ENCODE assay signal across 1 cellular context in the genomic region with DNA sequence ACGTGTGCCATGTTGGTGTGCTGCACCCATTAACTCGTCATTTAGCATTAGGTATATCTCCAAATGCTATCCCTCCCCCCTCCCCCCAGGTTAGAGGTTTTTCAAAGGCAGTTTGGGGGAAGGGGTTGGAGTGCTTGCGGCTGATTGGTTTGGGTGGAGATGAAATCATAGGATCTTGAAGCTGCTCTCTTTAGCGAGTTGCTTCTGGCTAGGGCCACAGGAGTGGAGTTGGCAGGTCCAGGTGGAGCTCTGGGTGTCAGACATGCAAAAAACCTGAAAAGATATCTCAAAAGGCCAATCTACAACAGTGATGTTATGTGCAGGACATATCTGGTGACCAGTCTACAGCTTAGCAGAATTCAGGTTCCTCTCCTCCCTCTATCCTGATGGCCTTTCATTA.
TF ChIP-seq lines count a peak whose summit lies in the region.

No MANE protein-coding gene starts in this region.

TF ChIP-seq in GM23338, 12 proteins besides CTCF, POLR2A, EP300 and RAD21:
- TF ChIP-seq, protein P1, sequence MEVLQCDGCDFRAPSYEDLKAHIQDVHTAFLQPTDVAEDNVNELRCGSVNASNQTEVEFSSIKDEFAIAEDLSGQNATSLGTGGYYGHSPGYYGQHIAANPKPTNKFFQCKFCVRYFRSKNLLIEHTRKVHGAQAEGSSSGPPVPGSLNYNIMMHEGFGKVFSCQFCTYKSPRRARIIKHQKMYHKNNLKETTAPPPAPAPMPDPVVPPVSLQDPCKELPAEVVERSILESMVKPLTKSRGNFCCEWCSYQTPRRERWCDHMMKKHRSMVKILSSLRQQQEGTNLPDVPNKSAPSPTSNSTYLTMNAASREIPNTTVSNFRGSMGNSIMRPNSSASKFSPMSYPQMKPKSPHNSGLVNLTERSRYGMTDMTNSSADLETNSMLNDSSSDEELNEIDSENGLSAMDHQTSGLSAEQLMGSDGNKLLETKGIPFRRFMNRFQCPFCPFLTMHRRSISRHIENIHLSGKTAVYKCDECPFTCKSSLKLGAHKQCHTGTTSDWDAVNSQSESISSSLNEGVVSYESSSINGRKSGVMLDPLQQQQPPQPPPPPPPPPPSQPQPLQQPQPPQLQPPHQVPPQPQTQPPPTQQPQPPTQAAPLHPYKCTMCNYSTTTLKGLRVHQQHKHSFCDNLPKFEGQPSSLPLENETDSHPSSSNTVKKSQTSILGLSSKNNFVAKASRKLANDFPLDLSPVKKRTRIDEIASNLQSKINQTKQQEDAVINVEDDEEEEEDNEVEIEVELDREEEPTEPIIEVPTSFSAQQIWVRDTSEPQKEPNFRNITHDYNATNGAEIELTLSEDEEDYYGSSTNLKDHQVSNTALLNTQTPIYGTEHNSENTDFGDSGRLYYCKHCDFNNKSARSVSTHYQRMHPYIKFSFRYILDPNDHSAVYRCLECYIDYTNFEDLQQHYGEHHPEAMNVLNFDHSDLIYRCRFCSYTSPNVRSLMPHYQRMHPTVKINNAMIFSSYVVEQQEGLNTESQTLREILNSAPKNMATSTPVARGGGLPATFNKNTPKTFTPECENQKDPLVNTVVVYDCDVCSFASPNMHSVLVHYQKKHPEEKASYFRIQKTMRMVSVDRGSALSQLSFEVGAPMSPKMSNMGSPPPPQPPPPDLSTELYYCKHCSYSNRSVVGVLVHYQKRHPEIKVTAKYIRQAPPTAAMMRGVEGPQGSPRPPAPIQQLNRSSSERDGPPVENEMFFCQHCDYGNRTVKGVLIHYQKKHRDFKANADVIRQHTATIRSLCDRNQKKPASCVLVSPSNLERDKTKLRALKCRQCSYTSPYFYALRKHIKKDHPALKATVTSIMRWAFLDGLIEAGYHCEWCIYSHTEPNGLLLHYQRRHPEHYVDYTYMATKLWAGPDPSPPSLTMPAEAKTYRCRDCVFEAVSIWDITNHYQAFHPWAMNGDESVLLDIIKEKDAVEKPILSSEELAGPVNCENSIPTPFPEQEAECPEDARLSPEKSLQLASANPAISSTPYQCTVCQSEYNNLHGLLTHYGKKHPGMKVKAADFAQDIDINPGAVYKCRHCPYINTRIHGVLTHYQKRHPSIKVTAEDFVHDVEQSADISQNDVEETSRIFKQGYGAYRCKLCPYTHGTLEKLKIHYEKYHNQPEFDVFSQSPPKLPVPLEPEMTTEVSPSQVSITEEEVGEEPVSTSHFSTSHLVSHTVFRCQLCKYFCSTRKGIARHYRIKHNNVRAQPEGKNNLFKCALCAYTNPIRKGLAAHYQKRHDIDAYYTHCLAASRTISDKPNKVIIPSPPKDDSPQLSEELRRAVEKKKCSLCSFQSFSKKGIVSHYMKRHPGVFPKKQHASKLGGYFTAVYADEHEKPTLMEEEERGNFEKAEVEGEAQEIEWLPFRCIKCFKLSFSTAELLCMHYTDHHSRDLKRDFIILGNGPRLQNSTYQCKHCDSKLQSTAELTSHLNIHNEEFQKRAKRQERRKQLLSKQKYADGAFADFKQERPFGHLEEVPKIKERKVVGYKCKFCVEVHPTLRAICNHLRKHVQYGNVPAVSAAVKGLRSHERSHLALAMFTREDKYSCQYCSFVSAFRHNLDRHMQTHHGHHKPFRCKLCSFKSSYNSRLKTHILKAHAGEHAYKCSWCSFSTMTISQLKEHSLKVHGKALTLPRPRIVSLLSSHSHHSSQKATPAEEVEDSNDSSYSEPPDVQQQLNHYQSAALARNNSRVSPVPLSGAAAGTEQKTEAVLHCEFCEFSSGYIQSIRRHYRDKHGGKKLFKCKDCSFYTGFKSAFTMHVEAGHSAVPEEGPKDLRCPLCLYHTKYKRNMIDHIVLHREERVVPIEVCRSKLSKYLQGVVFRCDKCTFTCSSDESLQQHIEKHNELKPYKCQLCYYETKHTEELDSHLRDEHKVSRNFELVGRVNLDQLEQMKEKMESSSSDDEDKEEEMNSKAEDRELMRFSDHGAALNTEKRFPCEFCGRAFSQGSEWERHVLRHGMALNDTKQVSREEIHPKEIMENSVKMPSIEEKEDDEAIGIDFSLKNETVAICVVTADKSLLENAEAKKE (CRISPR knock-in tag; IDR thresholded peaks at IDR 0.05): 0 out of 2 replicates have a peak, but pooled peaks have one; percentile 14
- no peak for TF ChIP-seq ZNF114 (CRISPR knock-in tag; IDR thresholded peaks at IDR 0.05)
- no peak for TF ChIP-seq NANOG (IDR thresholded peaks at IDR 0.05; ENCODE audit: borderline replicate concordance)
- TF ChIP-seq, protein P2, sequence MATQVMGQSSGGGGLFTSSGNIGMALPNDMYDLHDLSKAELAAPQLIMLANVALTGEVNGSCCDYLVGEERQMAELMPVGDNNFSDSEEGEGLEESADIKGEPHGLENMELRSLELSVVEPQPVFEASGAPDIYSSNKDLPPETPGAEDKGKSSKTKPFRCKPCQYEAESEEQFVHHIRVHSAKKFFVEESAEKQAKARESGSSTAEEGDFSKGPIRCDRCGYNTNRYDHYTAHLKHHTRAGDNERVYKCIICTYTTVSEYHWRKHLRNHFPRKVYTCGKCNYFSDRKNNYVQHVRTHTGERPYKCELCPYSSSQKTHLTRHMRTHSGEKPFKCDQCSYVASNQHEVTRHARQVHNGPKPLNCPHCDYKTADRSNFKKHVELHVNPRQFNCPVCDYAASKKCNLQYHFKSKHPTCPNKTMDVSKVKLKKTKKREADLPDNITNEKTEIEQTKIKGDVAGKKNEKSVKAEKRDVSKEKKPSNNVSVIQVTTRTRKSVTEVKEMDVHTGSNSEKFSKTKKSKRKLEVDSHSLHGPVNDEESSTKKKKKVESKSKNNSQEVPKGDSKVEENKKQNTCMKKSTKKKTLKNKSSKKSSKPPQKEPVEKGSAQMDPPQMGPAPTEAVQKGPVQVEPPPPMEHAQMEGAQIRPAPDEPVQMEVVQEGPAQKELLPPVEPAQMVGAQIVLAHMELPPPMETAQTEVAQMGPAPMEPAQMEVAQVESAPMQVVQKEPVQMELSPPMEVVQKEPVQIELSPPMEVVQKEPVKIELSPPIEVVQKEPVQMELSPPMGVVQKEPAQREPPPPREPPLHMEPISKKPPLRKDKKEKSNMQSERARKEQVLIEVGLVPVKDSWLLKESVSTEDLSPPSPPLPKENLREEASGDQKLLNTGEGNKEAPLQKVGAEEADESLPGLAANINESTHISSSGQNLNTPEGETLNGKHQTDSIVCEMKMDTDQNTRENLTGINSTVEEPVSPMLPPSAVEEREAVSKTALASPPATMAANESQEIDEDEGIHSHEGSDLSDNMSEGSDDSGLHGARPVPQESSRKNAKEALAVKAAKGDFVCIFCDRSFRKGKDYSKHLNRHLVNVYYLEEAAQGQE (IDR thresholded peaks at IDR 0.05; ENCODE audit: unreplicated experiment): no peak
